Comparison of ENCODE assay signal across 2 cellular contexts in genomic region chr4:17723648-17724047, GRCh38.
TF ChIP-seq lines count a peak whose summit lies in the region.

No MANE protein-coding gene starts in this region.

TF ChIP-seq in K562, 482 proteins besides CTCF, POLR2A, EP300 and RAD21:
- TF ChIP-seq ZZZ3 (IDR thresholded peaks at IDR 0.05), result no peak
- peak; percentile 68 for TF ChIP-seq PRDM10 (IDR thresholded peaks at IDR 0.05; ENCODE audit: partially characterized antibody)

TF ChIP-seq in H1, 55 proteins besides CTCF, POLR2A, EP300 and RAD21:
- no peak for TF ChIP-seq GTF2F1 (IDR thresholded peaks at IDR 0.05; ENCODE audit: borderline replicate concordance, low read depth, low read length)
